ENCODE assay signal across 9 cellular contexts in the genomic region with DNA sequence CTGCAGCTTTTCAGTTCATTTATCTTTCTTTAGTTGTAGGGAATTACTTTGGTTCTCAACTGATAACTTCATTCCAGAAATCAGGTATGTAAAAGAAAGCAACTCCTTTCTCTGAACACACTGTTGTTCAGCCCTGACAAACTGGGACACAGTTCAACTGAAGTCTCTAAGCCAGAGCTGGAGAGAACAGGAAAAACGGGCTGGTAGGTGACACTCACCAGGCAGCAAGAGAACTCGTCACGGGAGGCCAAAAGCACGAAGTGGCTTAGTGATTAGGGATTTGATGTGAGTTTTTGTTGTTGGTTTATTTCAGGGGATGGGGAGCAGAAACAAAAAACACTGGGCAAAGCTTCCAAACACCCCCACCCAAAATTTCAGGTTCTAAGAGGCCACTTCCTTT. TPM values are rescaled to one million over a fixed set of nuclear protein-coding genes. Genes with fewer than 3 reads are reported as not detected.
DNase-seq lines count a peak whose midpoint lies in the region; ATAC-seq, FAIRE-seq and TF ChIP-seq lines count a peak whose summit lies in the region.
"Had no signal": no experiment of that assay in that cellular context is flagged by ENCODE, and none has a peak within 500 bp of the region (broad histone marks: within the 10 kb centered on the region; RNA-seq: fewer than 3 reads in every experiment).

No MANE protein-coding gene starts in this region.

- no peak for ATAC-seq in activated T-cell treated with anti-CD3 and anti-CD28 coated beads, Interleukin-2, amount 50 U/mL, for 72 hours (replicated peaks in 1 of 2)

- no peaks in the 10 kb centered on the region for H3K27me3 Mint-ChIP-seq in activated T-cell treated with anti-CD3 and anti-CD28 coated beads, Interleukin-2, amount 50 U/mL, for 72 hours (ENCODE audit: low read depth)

- peaks cover 100% of the 10 kb centered on the region for H3K4me1 Mint-ChIP-seq in activated T-cell treated with anti-CD3 and anti-CD28 coated beads, Interleukin-2, amount 50 U/mL, for 72 hours (ENCODE audit: low read depth)

- peaks cover 33 to 60% (median 50%) of the 10 kb centered on the region in 4 donors for H3K36me3 ChIP-seq in stomach

- H3K4me3 Mint-ChIP-seq in activated T-cell treated with anti-CD3 and anti-CD28 coated beads, Interleukin-2, amount 50 U/mL, for 72 hours = peak overlapping the region; percentile 91 to 93

- H3K4me3 ChIP-seq in stomach = no peak overlapping the region

- H3K9me3 ChIP-seq in stomach = no peaks in the 10 kb centered on the region

- no peak for FAIRE-seq in HTR-8/SVneo (lab: Jason Lieb, UNC)
- FAIRE-seq: A204.1 had no signal

- no peaks in the 10 kb centered on the region for H3K9me3 Mint-ChIP-seq in activated T-cell treated with anti-CD3 and anti-CD28 coated beads, Interleukin-2, amount 50 U/mL, for 72 hours

- no peak for TF ChIP-seq POLR2A in stomach (IDR thresholded peaks at IDR 0.05)

- peak; percentile 42 for DNase-seq in DMS53 (lab: John Stamatoyannopoulos, UW)
- DNase-seq in DMS53 treated with DMSO at 0.1 percent for 48 hours (lab: John Stamatoyannopoulos, UW; ENCODE audit: unreplicated experiment) = no peak
- no peak for DNase-seq in activated T-cell treated with anti-CD3 and anti-CD28 coated beads, Interleukin-2, amount 50 U/mL, for 72 hours
- DNase-seq in stomach = peak; percentile 69
- no peak for DNase-seq in GM10248 (ENCODE audit: extremely low spot score)
- no peak for DNase-seq in HTR-8/SVneo (ENCODE audit: insufficient read length, low spot score)
- no peak for DNase-seq in mesenteric fat pad (ENCODE audit: low spot score)

- H3K27me3 ChIP-seq in layer of hippocampus (ENCODE audit: control insufficient read depth, insufficient read depth, low read length) (no peaks in the 10 kb centered on the region), stomach (no peaks in the 10 kb centered on the region)

- POLR2A ChIA-PET in GM10248 (lab: Yijun Ruan, JAX) = interaction anchor here (0.6 to 1.1 kb wide), 2 partner anchors 148 to 178 kb away, joined by 3 to 4 read pairs; a partner anchor contains a TSS

- 7 to 31% (median 11%) methylated on average over 4 of the region's 4 CpGs for WGBS in stomach, 5 donors

- H3K27ac Mint-ChIP-seq in activated T-cell treated with anti-CD3 and anti-CD28 coated beads, Interleukin-2, amount 50 U/mL, for 72 hours = peak overlapping the region; percentile 99

- no peak for TF ChIP-seq EP300 in stomach (IDR thresholded peaks at IDR 0.05)

- intact Hi-C loops in stomach (cut with DNase I; ENCODE audit: low total_unique reads) = no loop called here

- CTCF ChIA-PET in GM10248 (lab: Yijun Ruan, JAX) = interaction anchor here (1.0 to 2.4 kb wide), 5 partner anchors 9 to 137 kb away, joined by 3 to 8 read pairs (median 4); no protein-coding TSS in a partner anchor

- peaks cover 94 to 100% (median 99%) of the 10 kb centered on the region in 4 donors for H3K4me1 ChIP-seq in stomach

- H3K27ac ChIP-seq in layer of hippocampus (ENCODE audit: low read depth, low read length) = peak overlapping the region; percentile 96
- peak overlapping the region; percentile 90 to 100 (median 95) for H3K27ac ChIP-seq in stomach

- TF ChIP-seq CTCF in stomach (IDR thresholded peaks at IDR 0.05) (no peak), GM10248 (IDR thresholded peaks at IDR 0.05; ENCODE audit: control extremely low read depth, extremely low read depth, low read depth, missing control alignments) (no peak)

- peaks cover 19 to 43% of the 10 kb centered on the region in 2 donors for H3K36me3 Mint-ChIP-seq in activated T-cell treated with anti-CD3 and anti-CD28 coated beads, Interleukin-2, amount 50 U/mL, for 72 hours (ENCODE audit: insufficient read depth in 2 of 2)

RNA-seq across cellular contexts. Expression of a gene that starts 54.1 kb away (rescaled TPM):
- 100 to 1,000 TPM; 529 to 662 TPM for total RNA-seq in activated T-cell treated with anti-CD3 and anti-CD28 coated beads, Interleukin-2, amount 50 U/mL, for 72 hours
- total RNA-seq in stomach (100 to 1,000 TPM; 155 to 620 (median 272) TPM), mesenteric fat pad (673 TPM)
- polyA plus RNA-seq in stomach = 10 to 100 TPM; 46.7 to 79.3 (median 54.3) TPM

Comparison
In these comparisons a context has a peak if more than half of its experiments do, and no peak if none do; other contexts are left out.
1. DNase-seq: peak in DMS53 (single experiment) and stomach (single experiment); none in DMS53 treated with DMSO at 0.1 percent for 48 hours (single experiment), activated T-cell treated with anti-CD3 and anti-CD28 coated beads, Interleukin-2, amount 50 U/mL, for 72 hours (0 of 2), GM10248 (single experiment), HTR-8/SVneo (single experiment) and mesenteric fat pad (single experiment).